Comparison of ENCODE assay signal across 20 cellular contexts in the genomic region with DNA sequence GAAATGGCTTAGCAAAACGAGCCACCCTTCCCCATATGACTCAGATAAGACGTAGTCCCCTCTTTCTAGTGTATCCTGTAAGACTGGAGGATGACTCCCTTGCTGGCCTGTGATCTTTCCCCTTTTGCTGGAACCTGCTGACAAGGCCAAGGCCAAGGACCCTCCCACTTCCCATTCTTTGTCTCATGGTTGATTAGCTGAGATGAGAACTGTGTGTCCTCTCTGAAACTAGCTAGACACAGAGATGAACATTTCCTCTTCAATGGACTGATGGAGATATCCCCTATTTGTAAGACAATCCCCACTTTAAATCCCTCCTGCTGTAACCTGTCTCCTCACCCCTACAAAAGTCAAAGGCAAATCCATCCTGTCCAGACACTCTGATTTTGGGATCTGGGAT. TPM values are rescaled to one million over a fixed set of nuclear protein-coding genes. Genes with fewer than 3 reads are reported as not detected.
DNase-seq lines count a peak whose midpoint lies in the region; ATAC-seq and TF ChIP-seq lines count a peak whose summit lies in the region.
"Had no signal": no experiment of that assay in that cellular context is flagged by ENCODE, and none has a peak within 500 bp of the region (broad histone marks: within the 10 kb centered on the region; RNA-seq: fewer than 3 reads in every experiment).

No MANE protein-coding gene starts in this region.

- H3K4me1 ChIP-seq in H9 (ENCODE audit: insufficient read depth, low read length) (no peaks in the 10 kb centered on the region; the same call in 1 of the 2 replicates), Panc1 (ENCODE audit: control insufficient read depth, insufficient read depth, low read length) (no peaks in the 10 kb centered on the region), iPS-18a (ENCODE audit: control insufficient read depth, low read depth, low read length) (no peaks in the 10 kb centered on the region), osteoblast (ENCODE audit: insufficient read depth, low read length) (no peaks in the 10 kb centered on the region), lower lobe of right lung (no peaks in the 10 kb centered on the region)
- H3K4me1 ChIP-seq: BE2C, SJCRH30 had no signal

- BruUV-seq in Panc1 (replicated peaks; lab: Mats Ljungman, UMichigan), result no TSS peak

- H3K4me3 Mint-ChIP-seq in H9, result peak overlapping the region; percentile 76 to 87

- POLR2A ChIA-PET in Panc1 (lab: Charles Lee), result no interaction called here

- WGBS in H9 (ENCODE audit: extremely low coverage, insufficient read length, low lambda C conversion rate), result no CpG with 5 or more reads among the region's 2 CpGs

- in situ Hi-C loops in Panc1 (cut with HindIII; ENCODE audit: low pct_unique_long_range_greater_than_20kb, low sequenced_read_pairs), result no loop called here

- H3K4me3 ChIP-seq in Panc1 (ENCODE audit: low read depth in 2 of 2, low read length in 2 of 2) (no peak overlapping the region), iPS-18a (ENCODE audit: low read length) (peak overlapping the region; percentile 51), osteoblast (ENCODE audit: insufficient read depth, low read length) (no peak overlapping the region), lower lobe of right lung (no peak overlapping the region)
- H3K4me3 ChIP-seq: SJCRH30 had no signal

- H3K9ac ChIP-seq in H9 (ENCODE audit: extremely low read depth, insufficient read length, low read length) (no peak overlapping the region), iPS-18a (ENCODE audit: low read length) (no peak overlapping the region)

- DNase-seq in H9 (peak; percentile 15), Panc1 (ENCODE audit: low read depth, low spot score) (no peak), osteoblast (ENCODE audit: insufficient read length, low spot score, missing footprints) (peak; percentile 23), anterior cingulate cortex (lab: John Stamatoyannopoulos, UW) (no peak), lower lobe of right lung (no peak)
- DNase-seq: CD8-positive, alpha-beta T cell; HCEC 1CT; NCI-H1694; NCI-H2107; NCI-H526 treated with DMSO at 0.1 percent for 48 hours; SJCRH30 had no signal

- H3K27me3 Mint-ChIP-seq in H9 (ENCODE audit: low read depth), result peaks cover 37% of the 10 kb centered on the region

- H2BK15ac ChIP-seq in H9 (ENCODE audit: low read depth, low read length), result no peak overlapping the region

- peaks cover 11 to 35% of the 10 kb centered on the region in 2 experiments for H3K4me1 Mint-ChIP-seq in H9

- H3K79me1 ChIP-seq in H9 (ENCODE audit: insufficient read depth, low read depth, low read length, poor library complexity, severe bottlenecking), result no peaks in the 10 kb centered on the region

- H3K23me2 ChIP-seq in H9 (ENCODE audit: insufficient read length, low read depth, low read length, poor library complexity, severe bottlenecking), result peaks cover 3% of the 10 kb centered on the region

- no peak overlapping the region for H3K27ac Mint-ChIP-seq in H9
- H3K27ac Mint-ChIP-seq: CD8-positive, alpha-beta T cell had no signal

- H3K4ac ChIP-seq in H9 (ENCODE audit: low read depth, low read length), result no peak overlapping the region

- no peak overlapping the region for H2BK20ac ChIP-seq in H9 (ENCODE audit: low read depth, low read length, poor library complexity, severe bottlenecking)

- no peak overlapping the region for H4K8ac ChIP-seq in H9 (replicated peaks; ENCODE audit: insufficient read length, low read depth, low read length)

- no peaks in the 10 kb centered on the region for H4K20me1 ChIP-seq in H9 (ENCODE audit: control insufficient read depth, insufficient read depth, insufficient read length)
- no peaks in the 10 kb centered on the region for H4K20me1 ChIP-seq in osteoblast (ENCODE audit: insufficient read depth, low read length)

- ATAC-seq in Panc1 (peak; percentile 26; the same call in 1 of the 2 replicates), HG02981 (IDR thresholded peaks at IDR 0.05; ENCODE audit: unreplicated experiment) (no peak), GM21447 (IDR thresholded peaks at IDR 0.05; ENCODE audit: unreplicated experiment) (no peak), lower lobe of right lung (no peak)
- ATAC-seq: CD8-positive, alpha-beta T cell had no signal

- intact Hi-C loops in Panc1 (cut with micrococcal nuclease; ENCODE audit: unreplicated experiment), result no loop called here
- intact Hi-C loops in lower lobe of right lung (cut with DNase I), result no loop called here

- peaks cover 5 to 15% (median 10%) of the 10 kb centered on the region in 3 experiments for H3K36me3 Mint-ChIP-seq in H9 (ENCODE audit: insufficient read depth in 1 of 3, low read depth in 3 of 3)
- H3K36me3 Mint-ChIP-seq: CD8-positive, alpha-beta T cell had no signal

- peaks cover 21 to 22% of the 10 kb centered on the region in 2 experiments for H3K9me3 Mint-ChIP-seq in H9

- H3T11ph ChIP-seq in H9 (ENCODE audit: low read length), result no peak overlapping the region

- H3K36me3 ChIP-seq in Panc1 (ENCODE audit: control insufficient read depth, insufficient read depth, low read length), result no peaks in the 10 kb centered on the region
- no peaks in the 10 kb centered on the region for H3K36me3 ChIP-seq in iPS-18a (ENCODE audit: control insufficient read depth, low read depth, low read length)
- no peaks in the 10 kb centered on the region for H3K36me3 ChIP-seq in osteoblast (ENCODE audit: insufficient read depth, low read length)
- H3K36me3 ChIP-seq in lower lobe of right lung, result no peaks in the 10 kb centered on the region
- H3K36me3 ChIP-seq: BE2C, SJCRH30 had no signal

- no peak overlapping the region for H3K14ac ChIP-seq in H9 (ENCODE audit: insufficient read depth, low read length)

- H2AK5ac ChIP-seq in H9 (ENCODE audit: insufficient read length, low read length), result no peak overlapping the region

- H3K18ac ChIP-seq in H9 (ENCODE audit: insufficient read length, low read depth, low read length), result no peak overlapping the region

- H3K4me2 ChIP-seq in H9 (ENCODE audit: insufficient read depth, insufficient read length, low read length) (peak overlapping the region; percentile 61), osteoblast (ENCODE audit: insufficient read depth, low read length) (no peak overlapping the region)

- H2BK120ac ChIP-seq in H9 (ENCODE audit: low read depth, low read length, poor library complexity, severe bottlenecking), result no peak overlapping the region

- H3K56ac ChIP-seq in H9 (ENCODE audit: insufficient read length, low read depth, low read length), result no peak overlapping the region

- no peak overlapping the region for H3K27ac ChIP-seq in H9 (ENCODE audit: insufficient read length, low read depth, low read length)
- H3K27ac ChIP-seq in Panc1 (ENCODE audit: low read length), result no peak overlapping the region
- no peak overlapping the region for H3K27ac ChIP-seq in iPS-18a (ENCODE audit: low read length)
- no peak overlapping the region for H3K27ac ChIP-seq in osteoblast (ENCODE audit: low read depth, low read length)
- H3K27ac ChIP-seq in lower lobe of right lung, result no peak overlapping the region
- H3K27ac ChIP-seq: RWPE1, SJCRH30 had no signal

- no peak overlapping the region for H2AFZ ChIP-seq in H9 (ENCODE audit: low read length)
- H2AFZ ChIP-seq in osteoblast (ENCODE audit: low read length), result no peak overlapping the region

- H3K9me3 ChIP-seq in H9 (ENCODE audit: control insufficient read depth, low read depth, low read length) (no peaks in the 10 kb centered on the region), Panc1 (ENCODE audit: control insufficient read depth, insufficient read depth, low read depth, low read length) (peaks cover 4% of the 10 kb centered on the region; the same call in 1 of the 2 replicates), iPS-18a (ENCODE audit: control insufficient read depth, low read depth, low read length) (peaks cover 6% of the 10 kb centered on the region), osteoblast (ENCODE audit: low read depth, low read length) (peaks cover 6% of the 10 kb centered on the region), lower lobe of right lung (peaks cover 9% of the 10 kb centered on the region)
- H3K9me3 ChIP-seq: BE2C, SJCRH30 had no signal

- H3K79me2 ChIP-seq in H9 (ENCODE audit: insufficient read depth, low read length) (no peaks in the 10 kb centered on the region), osteoblast (ENCODE audit: insufficient read depth, low read length) (no peaks in the 10 kb centered on the region)

- no peak overlapping the region for H3K23ac ChIP-seq in H9 (ENCODE audit: insufficient read length, low read depth, low read length)

- no peak overlapping the region for H2BK5ac ChIP-seq in H9 (ENCODE audit: insufficient read length, low read length)

- no peak for TF ChIP-seq CTCF in H9 (conservative IDR thresholded peaks at IDR 0.05)
- no peak for TF ChIP-seq CTCF in Panc1 (IDR thresholded peaks at IDR 0.05)
- TF ChIP-seq CTCF in osteoblast (IDR thresholded peaks at IDR 0.05; ENCODE audit: extremely low read depth, low read depth, low read length), result no peak
- TF ChIP-seq CTCF in lower lobe of right lung (IDR thresholded peaks at IDR 0.05), result no peak

- H3K27me3 ChIP-seq in H9 (ENCODE audit: insufficient read depth, low read length) (peaks cover 5% of the 10 kb centered on the region; the same call in 1 of the 2 replicates), Panc1 (ENCODE audit: control insufficient read depth, insufficient read depth, low read length) (peaks cover 8% of the 10 kb centered on the region; the same call in 1 of the 2 replicates), iPS-18a (ENCODE audit: control insufficient read depth, insufficient read depth, low read length) (peaks cover 15% of the 10 kb centered on the region), osteoblast (ENCODE audit: insufficient read depth, low read length) (peaks cover 32% of the 10 kb centered on the region), lower lobe of right lung (ENCODE audit: low read depth) (peaks cover 48% of the 10 kb centered on the region)
- H3K27me3 ChIP-seq: BE2C had no signal

- no peak overlapping the region for H4K91ac ChIP-seq in H9 (ENCODE audit: insufficient read length, low read depth, low read length)

- no peak overlapping the region for H4K5ac ChIP-seq in H9 (ENCODE audit: insufficient read length, low read depth, low read length)

- CTCF ChIA-PET in Panc1 (lab: Charles Lee), result no interaction called here

- H2BK12ac ChIP-seq in H9 (ENCODE audit: insufficient read length, low read depth, low read length), result no peak overlapping the region

RNA-seq across cellular contexts. Expression of a gene that starts 33.4 kb away (rescaled TPM):
- total RNA-seq in H9 (2021) (not detected in 2 replicates), Panc1 (2021; ENCODE audit: unreplicated experiment) (not detected), osteoblast (not detected in 2 replicates), lower lobe of right lung (not detected)
- not detected for polyA plus RNA-seq in Panc1 (2012; ENCODE audit: insufficient read length)
- total RNA-seq: CD8-positive, alpha-beta T cell; Daoy; HT1080; OCI-LY7; SJCRH30 had no signal
- polyA plus RNA-seq: AG04450 had no signal

RNA-seq across cellular contexts. Expression of a gene that starts 56.0 kb away (rescaled TPM):
- total RNA-seq in H9 (2021), result 25.7 and 26.2 TPM in 2 replicates
- 34.5 TPM for total RNA-seq in Panc1 (2021; ENCODE audit: unreplicated experiment)
- polyA plus RNA-seq in Panc1 (2012; ENCODE audit: insufficient read length), result 27.6 TPM
- total RNA-seq in osteoblast, result 60.1 and 65.1 TPM in 2 replicates
- 32.0 TPM for total RNA-seq in lower lobe of right lung

RNA-seq across cellular contexts. Expression of a gene that starts 59.3 kb away (rescaled TPM):
- 3.2 and 3.3 TPM in 2 replicates for total RNA-seq in H9 (2021)
- total RNA-seq in Panc1 (2021; ENCODE audit: unreplicated experiment), result 6.4 TPM
- 5.7 TPM for polyA plus RNA-seq in Panc1 (2012; ENCODE audit: insufficient read length)
- total RNA-seq in osteoblast, result not detected in 2 replicates
- 1.1 TPM for total RNA-seq in lower lobe of right lung
- total RNA-seq: CD8-positive, alpha-beta T cell; OCI-LY7; SJCRH30 had no signal
- polyA plus RNA-seq: AG04450 had no signal

Comparison
In these comparisons a context has a peak if more than half of its experiments do, and no peak if none do; other contexts are left out.
1. DNase-seq: peak in H9 (single experiment) and osteoblast (single experiment); none in Panc1 (single experiment), anterior cingulate cortex (0 of 58) and lower lobe of right lung (single experiment).